14 cellular contexts compared by ENCODE assay signal in the genomic region with DNA sequence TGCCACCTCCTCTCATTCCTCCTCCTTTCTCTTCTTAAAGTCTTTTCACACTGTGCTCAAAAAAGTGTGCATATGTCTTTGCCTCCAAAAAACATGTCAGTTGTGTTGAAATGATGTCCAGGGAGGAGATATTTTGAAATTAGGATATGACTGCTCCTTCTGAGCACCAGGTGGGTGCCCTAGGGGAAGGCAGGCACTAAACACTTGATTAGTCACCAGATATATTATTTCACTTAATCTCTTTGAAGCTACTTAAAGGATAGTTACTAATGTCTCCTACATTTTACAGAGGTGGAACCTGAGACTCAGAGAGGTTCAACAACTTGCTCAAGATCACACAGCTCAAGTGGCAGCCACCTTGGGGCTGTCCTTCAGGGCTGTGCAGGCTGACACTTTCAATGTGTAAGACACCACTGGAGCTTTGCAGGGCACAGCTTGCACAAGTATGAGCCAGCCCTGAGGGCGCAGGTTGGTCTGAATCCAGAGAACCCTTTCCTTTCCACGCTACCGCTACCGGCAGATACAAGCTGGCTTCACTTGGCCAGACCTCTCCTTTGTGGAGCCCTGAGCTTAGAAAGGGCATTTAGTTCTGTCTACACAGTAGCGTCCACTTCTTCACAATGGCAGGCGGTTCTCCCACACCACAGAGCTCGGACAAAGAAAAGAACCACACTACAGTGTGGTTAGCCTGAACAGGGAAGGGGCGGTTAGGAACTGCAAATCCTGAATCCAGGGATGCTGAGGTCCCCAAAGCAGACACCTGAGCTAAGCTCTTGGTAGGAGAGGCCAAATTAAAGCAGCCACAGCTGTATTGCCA. TPM values are rescaled to one million over a fixed set of nuclear protein-coding genes. Genes with fewer than 3 reads are reported as not detected.
DNase-seq lines count a peak whose midpoint lies in the region; ATAC-seq, FAIRE-seq and TF ChIP-seq lines count a peak whose summit lies in the region.
"Had no signal": no experiment of that assay in that cellular context is flagged by ENCODE, and none has a peak within 500 bp of the region (broad histone marks: within the 10 kb centered on the region; RNA-seq: fewer than 3 reads in every experiment).

No MANE protein-coding gene starts in this region.

- no peaks in the 10 kb centered on the region for H3K36me3 ChIP-seq in HCT116 (ENCODE audit: control insufficient read depth in 1 of 2, insufficient read depth in 2 of 2, low read length in 2 of 2)

- H3K9me2 ChIP-seq in HCT116 (ENCODE audit: insufficient read depth): no peaks in the 10 kb centered on the region

- peak overlapping the region; percentile 71 for H3K4me2 ChIP-seq in A549
- H3K4me2 ChIP-seq in HCT116 (ENCODE audit: low read length): peak overlapping the region; percentile 69

- H3K27ac Mint-ChIP-seq in T-cell: peak overlapping the region; percentile 61 to 68
- H3K27ac Mint-ChIP-seq: activated T-cell treated with anti-CD3 and anti-CD28 coated beads, Interleukin-2, amount 50 U/mL, for 24 hours had no signal

- RAD21 ChIA-PET in HCT116 (lab: Charles Lee; ENCODE audit: low non-redundant PET in 1 of 2, low total read pairs in 2 of 2, uncharacterized antibody in 2 of 2, unreplicated experiment in 2 of 2): no interaction called here

- peaks cover 20% of the 10 kb centered on the region for H3K4me1 ChIP-seq in A549
- H3K4me1 ChIP-seq in HCT116 (ENCODE audit: control insufficient read depth in 1 of 2, insufficient read depth in 2 of 2, low read length in 2 of 2): peaks cover 18 to 33% of the 10 kb centered on the region in 2 experiments
- H3K4me1 ChIP-seq: parathyroid adenoma had no signal

- peak overlapping the region; percentile 28; the same call in 1 of the 2 replicates for H3K9ac ChIP-seq in HCT116 (ENCODE audit: low read length)
- H3K9ac ChIP-seq: parathyroid adenoma had no signal

- H3K4me3 Mint-ChIP-seq in T-cell: no peak overlapping the region
- H3K4me3 Mint-ChIP-seq: activated T-cell treated with anti-CD3 and anti-CD28 coated beads, Interleukin-2, amount 50 U/mL, for 24 hours had no signal

- TF ChIP-seq CTCF in A549 (IDR thresholded peaks at IDR 0.05): no peak
- TF ChIP-seq CTCF in HCT116 (IDR thresholded peaks at IDR 0.05 in 2 of 3, conservative IDR thresholded peaks at IDR 0.05 in 1 of 3; ENCODE audit: borderline replicate concordance in 1 of 3, insufficient read depth in 1 of 3, low read depth in 2 of 3, low read length in 2 of 3): no peak

- H3K9me3 Mint-ChIP-seq in T-cell: no peaks in the 10 kb centered on the region
- H3K9me3 Mint-ChIP-seq: activated T-cell treated with anti-CD3 and anti-CD28 coated beads, Interleukin-2, amount 50 U/mL, for 24 hours had no signal

- POLR2A ChIA-PET in A549 (lab: Yijun Ruan, JAX): interaction anchor here (2.0 kb wide), 1 partner anchor 58 kb away, joined by 10 read pairs; a partner anchor contains a TSS
- POLR2A ChIA-PET in HCT116 (lab: Charles Lee): interaction anchor here (2.6 kb wide), 1 partner anchor 58 kb away, joined by 5 read pairs; a partner anchor contains a TSS
- POLR2A ChIA-PET in T-cell (lab: Charles Lee): interaction anchor here in 1 of 2 donors (0.5 kb wide), 1 partner anchor 19 kb away, joined by 3 read pairs; no protein-coding TSS in a partner anchor

- TF ChIP-seq POLR2A in A549 (IDR thresholded peaks at IDR 0.05; ENCODE audit: low read length): no peak
- TF ChIP-seq POLR2A in HCT116 (IDR thresholded peaks at IDR 0.05; ENCODE audit: borderline replicate concordance, extremely low read depth, insufficient read depth, insufficient read length): no peak

- H3K4me3 ChIP-seq in A549 (no peak overlapping the region), HCT116 (replicated peaks in 1 of 2; ENCODE audit: low read depth in 1 of 2, low read length in 2 of 2) (peak overlapping the region in 1 of 2 experiments; percentile 37; a peak in 1 of 4 replicates)
- H3K4me3 ChIP-seq: coronary artery had no signal

- DNase-seq in A549 (ENCODE audit: low read depth in 1 of 2, low spot score in 1 of 2) (no peak), HCT116 (ENCODE audit: low read depth, low spot score) (no peak), T-cell (no peak), left lobe of liver (ENCODE audit: low spot score) (peak; percentile 18), D341Med (ENCODE audit: low spot score) (no peak), NCI-H146 (lab: John Stamatoyannopoulos, UW) (no peak), UCSD-AML1 (lab: John Stamatoyannopoulos, UW; ENCODE audit: unreplicated experiment) (no peak)
- DNase-seq: activated T-cell treated with anti-CD3 and anti-CD28 coated beads, Interleukin-2, amount 50 U/mL, for 24 hours; DMS53 had no signal

- H3K9me3 ChIP-seq in A549 (no peaks in the 10 kb centered on the region), HCT116 (ENCODE audit: control insufficient read depth in 1 of 2, insufficient read depth in 1 of 2, low read depth in 1 of 2, low read length in 2 of 2) (no peaks in the 10 kb centered on the region)

- no peak for TF ChIP-seq EP300 in A549 (IDR thresholded peaks at IDR 0.05)

- H3K27me3 Mint-ChIP-seq in T-cell: no peaks in the 10 kb centered on the region
- H3K27me3 Mint-ChIP-seq: activated T-cell treated with anti-CD3 and anti-CD28 coated beads, Interleukin-2, amount 50 U/mL, for 24 hours had no signal

- intact Hi-C loops in HCT116 (cut with micrococcal nuclease): loop anchor here (5.0 kb wide), 1 partner anchor 55 kb away; no protein-coding TSS in a partner anchor

- H2AFZ ChIP-seq in HCT116 (ENCODE audit: low read depth, low read length, poor library complexity, severe bottlenecking): peak overlapping the region; percentile 93
- H2AFZ ChIP-seq: parathyroid adenoma had no signal

- H4K20me1 ChIP-seq in HCT116 (ENCODE audit: insufficient read depth): no peaks in the 10 kb centered on the region

- ATAC-seq in A549: peak; percentile 49 to 70; a peak in 5 of 6 replicates
- ATAC-seq in HCT116: peak; percentile 57
- no peak for ATAC-seq in T-cell (replicated peaks in 1 of 4)
- no peak for ATAC-seq in left lobe of liver
- no peak for ATAC-seq in GM21723 (IDR thresholded peaks at IDR 0.05; ENCODE audit: unreplicated experiment)

- CTCF ChIA-PET in A549 (lab: Yijun Ruan, JAX) (interaction anchor here (1.0 to 1.7 kb wide), 4 partner anchors 9 to 152 kb away, joined by 3 to 4 read pairs (median 4); no protein-coding TSS in a partner anchor), HCT116 (lab: Charles Lee) (no interaction called here), T-cell (lab: Charles Lee) (interaction anchor here in 1 of 2 donors (1.1 to 1.6 kb wide), 2 partner anchors 46 to 59 kb away, joined by 3 to 4 read pairs; a partner anchor contains a TSS)

- no TSS peak for BruUV-seq in HCT116 (replicated peaks; lab: Mats Ljungman, UMichigan)

- no peaks in the 10 kb centered on the region for H3K79me2 ChIP-seq in HCT116 (ENCODE audit: insufficient read depth, low read length)
- H3K79me2 ChIP-seq: parathyroid adenoma had no signal

- no peak for FAIRE-seq in A549 (lab: Jason Lieb, UNC)

- 86% methylated on average over 5 of the region's 8 CpGs for WGBS in A549 (ENCODE audit: missing lambda C conversion rate)

- TF ChIP-seq RAD21 in A549 (conservative IDR thresholded peaks at IDR 0.05 in 1 of 2, IDR thresholded peaks at IDR 0.05 in 1 of 2) (no peak), HCT116 (IDR thresholded peaks at IDR 0.05; ENCODE audit: low read depth) (no peak)

- no peaks in the 10 kb centered on the region for H3K36me3 Mint-ChIP-seq in T-cell

- H3K4me1 Mint-ChIP-seq in T-cell: peaks cover 50 to 70% (median 61%) of the 10 kb centered on the region in 3 donors

- H3K27me3 ChIP-seq in HCT116 (ENCODE audit: insufficient read depth, low read length): no peaks in the 10 kb centered on the region

- peak overlapping the region; percentile 71 to 88 for H3K27ac ChIP-seq in A549
- no peak overlapping the region; the same call in 1 of the 2 replicates for H3K27ac ChIP-seq in HCT116 (ENCODE audit: low read depth, low read length)
- H3K27ac ChIP-seq: coronary artery, parathyroid adenoma had no signal

TF ChIP-seq in A549, 52 proteins besides CTCF, POLR2A, EP300 and RAD21:
- TF ChIP-seq KDM1A (IDR thresholded peaks at IDR 0.05; ENCODE audit: low read depth) (no peak), FOSL2 (IDR thresholded peaks at IDR 0.05) (0 out of 2 replicates have a peak, but pooled peaks have one; percentile 18), FOSL2 (CRISPR knock-in tag; IDR thresholded peaks at IDR 0.05) (no peak)

TF ChIP-seq in HCT116, 20 proteins besides CTCF, POLR2A, EP300 and RAD21 (continues in another document):
- no peak for TF ChIP-seq TCF7L2 (IDR thresholded peaks at IDR 0.05; ENCODE audit: borderline replicate concordance, extremely low read depth, insufficient read depth, insufficient read length)
- no peak for TF ChIP-seq SIN3A (IDR thresholded peaks at IDR 0.05; ENCODE audit: low read depth)
- no peak for TF ChIP-seq SRF (IDR thresholded peaks at IDR 0.05; ENCODE audit: low read depth)

RNA-seq across cellular contexts. Expression of a gene that starts 16.4 kb away (rescaled TPM):
- polyA plus RNA-seq in A549 (2011; rRNA removed) (19.2 and 22.0 TPM in 2 replicates), A549 (2017; fragmentation: RNase III; extraction: RNeasy Plus Mini Kit Qiagen cat#74134 plus additional on column Dnase treatment) (39.0 to 43.8 TPM (median 41.2 TPM) in 3 replicates)
- polyA plus RNA-seq in A549 (2012; cell fraction: cytosol; rRNA removed): 3.9 and 4.3 TPM in 2 replicates
- polyA plus RNA-seq in A549 (2012; cell fraction: nucleus; rRNA removed): 9.3 and 15.0 TPM in 2 replicates
- polyA minus RNA-seq in A549 (2011; rRNA and poly(A)+ RNA removed): 25.5 and 25.8 TPM in 2 replicates
- total RNA-seq in HCT116 (2021; ENCODE audit: unreplicated experiment) (0.22 TPM), T-cell (1 to 10 TPM in 3 of 5 donors, under 1 TPM in 2; 0.25 to 3.1 (median 1.1) TPM), left lobe of liver (5.0 TPM)
- 0.10 and 0.16 TPM in 2 replicates for polyA plus RNA-seq in HCT116 (2012)
- total RNA-seq: mesenteric fat pad; T-helper 2 cell treated with Interferon-gamma antibody and Interleukin-4, amounts not matched to agents 100 ng/mL and 5 ng/mL, for 36 hours had no signal

RNA-seq across cellular contexts. Expression of a gene that starts 58.8 kb away (rescaled TPM):
- 30.0 and 30.7 TPM in 2 replicates for polyA plus RNA-seq in A549 (2011; rRNA removed)
- 5.9 and 6.5 TPM in 2 replicates for polyA plus RNA-seq in A549 (2012; cell fraction: cytosol; rRNA removed)
- 3.8 and 5.5 TPM in 2 replicates for polyA plus RNA-seq in A549 (2012; cell fraction: nucleus; rRNA removed)
- polyA plus RNA-seq in A549 (2017; fragmentation: RNase III; extraction: RNeasy Plus Mini Kit Qiagen cat#74134 plus additional on column Dnase treatment): 28.0 to 34.0 TPM (median 33.3 TPM) in 3 replicates
- 17.7 and 20.4 TPM in 2 replicates for polyA minus RNA-seq in A549 (2011; rRNA and poly(A)+ RNA removed)
- 41.1 TPM for total RNA-seq in HCT116 (2021; ENCODE audit: unreplicated experiment)
- polyA plus RNA-seq in HCT116 (2012): 18.0 and 23.4 TPM in 2 replicates
- 10 to 100 TPM; 54.5 to 83.2 (median 69.5) TPM for total RNA-seq in T-cell
- 10.4 TPM for total RNA-seq in left lobe of liver

Comparison
In these comparisons a context has a peak if more than half of its experiments do, and no peak if none do; other contexts are left out.
1. ATAC-seq: peak in A549 (2 of 2) and HCT116 (single experiment); none in T-cell (0 of 4), left lobe of liver (single experiment) and GM21723 (single experiment).